ENCODE assay signal across 9 cellular contexts in genomic region chr16:27268376-27269299, GRCh38.
DNase-seq lines count a peak whose midpoint lies in the region; ATAC-seq and FAIRE-seq lines count a peak whose summit lies in the region.
"Had no signal": no experiment of that assay in that cellular context is flagged by ENCODE, and none has a peak within 500 bp of the region (broad histone marks: within the 10 kb centered on the region; RNA-seq: fewer than 3 reads in every experiment).

Gene NSMCE1, minus strand, starts transcription at chr16:27268772. Its CDS starts 11,202 bp downstream, at chr16:27257570.

- peaks cover 10% of the 10 kb centered on the region for H3K36me3 Mint-ChIP-seq in central memory CD8-positive, alpha-beta T cell (ENCODE audit: insufficient read depth)

- peak within 1 kb of the TSS; percentile 90 for H3K4me3 Mint-ChIP-seq in central memory CD8-positive, alpha-beta T cell

- peak within 1 kb of the TSS; percentile 97 for H3K27ac Mint-ChIP-seq in central memory CD8-positive, alpha-beta T cell (ENCODE audit: low read depth)

- H3K27me3 Mint-ChIP-seq in central memory CD8-positive, alpha-beta T cell, result no peaks in the 10 kb centered on the region

- peak; percentile 79 for FAIRE-seq in islet of Langerhans (lab: Jason Lieb, UNC)
- FAIRE-seq: colon had no signal

- ATAC-seq in GM18907 (IDR thresholded peaks at IDR 0.05; ENCODE audit: unreplicated experiment), result peak; percentile 91
- ATAC-seq in HG03159 (IDR thresholded peaks at IDR 0.05; ENCODE audit: unreplicated experiment), result peak; percentile 95
- peak; percentile 98 for ATAC-seq in central memory CD8-positive, alpha-beta T cell (replicated peaks; ENCODE audit: extremely low read depth, poor library complexity, severe bottlenecking)

- no peaks in the 10 kb centered on the region for H3K9me3 Mint-ChIP-seq in central memory CD8-positive, alpha-beta T cell

- H3K4me1 Mint-ChIP-seq in central memory CD8-positive, alpha-beta T cell, result peaks cover 30% of the 10 kb centered on the region

- DNase-seq in AG08396 (ENCODE audit: low spot score) (peak; percentile 96), NCI-H226 (peak; percentile 92)
- DNase-seq in activated CD4-positive, CD25-positive, alpha-beta regulatory T cell treated with anti-CD3 and anti-CD28 coated beads, Interleukin-2, amount 50 U/mL, for 16 hours (ENCODE audit: low read depth, low spot score), result peak; percentile 93
- DNase-seq in central memory CD8-positive, alpha-beta T cell (ENCODE audit: low spot score in 2 of 2), result peak; percentile 91 to 95
- DNase-seq in stimulated activated CD4-positive, alpha-beta T cell treated with anti-CD3 and anti-CD28 coated beads, Interleukin-12 subunit alpha, Interleukin-12 subunit beta, amount 100 ng/mL, for 4 hours, result peak; percentile 99

Comparison
In these comparisons a context has a peak if more than half of its experiments do, and no peak if none do; other contexts are left out.
1. Peak in every context shown above with its lines: DNase-seq and ATAC-seq.